Comparison of ENCODE assay signal across 8 cellular contexts in the genomic region with DNA sequence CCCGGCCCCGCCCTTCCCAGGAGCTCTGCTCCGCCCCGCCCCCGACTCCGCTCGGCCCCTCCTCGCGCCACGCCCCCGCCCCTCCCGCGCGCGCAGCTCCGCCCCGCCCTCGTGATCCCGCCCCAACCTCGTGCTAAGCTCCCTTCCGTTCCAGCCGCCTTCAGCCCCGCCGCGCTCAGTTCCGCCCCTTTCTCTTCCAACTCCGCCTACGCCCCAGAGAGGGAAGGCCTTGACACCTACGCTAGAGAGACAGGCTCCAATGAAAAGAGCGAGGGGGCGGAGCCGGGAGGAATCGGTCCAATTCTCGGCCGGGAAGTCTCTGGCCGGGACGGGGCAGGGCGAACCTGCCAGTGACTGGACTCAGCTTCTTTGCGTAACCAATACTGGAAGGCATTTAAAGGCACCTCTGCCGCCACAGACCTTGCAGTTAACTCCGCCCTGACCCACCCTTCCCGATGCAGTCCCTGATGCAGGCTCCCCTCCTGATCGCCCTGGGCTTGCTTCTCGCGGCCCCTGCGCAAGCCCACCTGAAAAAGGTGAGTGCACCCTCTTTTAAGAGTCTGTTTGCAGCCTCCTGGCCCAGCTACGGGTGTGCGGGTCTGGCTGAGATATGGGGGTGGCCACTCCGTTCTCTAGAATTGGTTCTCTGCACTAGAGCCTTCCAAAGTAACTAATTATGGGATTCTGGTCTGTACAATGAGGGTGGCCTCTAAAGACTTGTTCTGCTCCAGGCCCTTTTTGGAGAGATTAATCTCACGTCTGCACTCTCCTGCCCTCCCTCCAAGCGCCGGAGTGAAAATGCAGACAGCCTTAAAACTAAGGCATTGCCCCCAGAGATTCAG. TPM values are rescaled to one million over a fixed set of nuclear protein-coding genes. Genes with fewer than 3 reads are reported as not detected.
A peak's percentile ranks its signal among the peaks of the same experiment; 100 is the strongest.
DNase-seq lines count a peak whose midpoint lies in the region; ATAC-seq and TF ChIP-seq lines count a peak whose summit lies in the region.

A gene (plus strand): TSS at position 424 of the 842 bp plus-strand sequence. CDS start 32 bp downstream, at position 456.

- H3K4me1 ChIP-seq in H9 (ENCODE audit: insufficient read depth, low read length), result peaks cover 3% of the 10 kb centered on the region; the same call in 1 of the 2 replicates

- H2BK15ac ChIP-seq in H9 (ENCODE audit: low read depth, low read length), result no peak within 1 kb of the TSS

- no peaks in the 10 kb centered on the region for H3K27me3 Mint-ChIP-seq in H9 (ENCODE audit: low read depth)
- H3K27me3 Mint-ChIP-seq in natural killer cell treated with Interleukin-12 subunit alpha and Interleukin-12 subunit beta and Interleukin-15 and Interleukin-18, amount 100 ng/mL, for 72 hours, result no peaks in the 10 kb centered on the region

- TF ChIP-seq CTCF in H9 (conservative IDR thresholded peaks at IDR 0.05) (no peak), fibroblast of pulmonary artery (IDR thresholded peaks at IDR 0.05; ENCODE audit: low read length, missing control alignments) (no peak)

- peak within 1 kb of the TSS; percentile 83 to 84 for H3K4me3 Mint-ChIP-seq in H9
- H3K4me3 Mint-ChIP-seq in natural killer cell treated with Interleukin-12 subunit alpha and Interleukin-12 subunit beta and Interleukin-15 and Interleukin-18, amount 100 ng/mL, for 72 hours, result peak within 1 kb of the TSS; percentile 97

- no peak within 1 kb of the TSS for H2BK120ac ChIP-seq in H9 (ENCODE audit: low read depth, low read length, poor library complexity, severe bottlenecking)

- no peak within 1 kb of the TSS for H2BK20ac ChIP-seq in H9 (ENCODE audit: low read depth, low read length, poor library complexity, severe bottlenecking)

- H3K79me2 ChIP-seq in H9 (ENCODE audit: insufficient read depth, low read length), result no peaks in the 10 kb centered on the region; the same call in 1 of the 2 replicates

- H4K20me1 ChIP-seq in H9 (ENCODE audit: control insufficient read depth, insufficient read depth, insufficient read length), result no peaks in the 10 kb centered on the region

- no peaks in the 10 kb centered on the region for H3K27me3 ChIP-seq in H9 (ENCODE audit: insufficient read depth, low read length)
- no peaks in the 10 kb centered on the region for H3K27me3 ChIP-seq in MG63

- peak within 1 kb of the TSS; percentile 58 for H2AFZ ChIP-seq in H9 (ENCODE audit: low read length)

- H3K27ac Mint-ChIP-seq in H9, result peak within 1 kb of the TSS; percentile 73 to 95 (median 94)
- peak within 1 kb of the TSS; percentile 44 to 68 for H3K27ac Mint-ChIP-seq in natural killer cell treated with Interleukin-12 subunit alpha and Interleukin-12 subunit beta and Interleukin-15 and Interleukin-18, amount 100 ng/mL, for 72 hours

- H3K36me3 ChIP-seq in MG63, result no peaks in the 10 kb centered on the region

- peak within 1 kb of the TSS; percentile 74 for H3K4me3 ChIP-seq in MG63
- peak within 1 kb of the TSS; percentile 93 for H3K4me3 ChIP-seq in fibroblast of pulmonary artery (replicated peaks; ENCODE audit: low read depth, low read length)

- peak within 1 kb of the TSS; percentile 65 for H3K9ac ChIP-seq in H9 (ENCODE audit: extremely low read depth, insufficient read length, low read length)

- H4K91ac ChIP-seq in H9 (ENCODE audit: insufficient read length, low read depth, low read length), result no peak within 1 kb of the TSS

- peak within 1 kb of the TSS; percentile 82 for H3K4me2 ChIP-seq in H9 (ENCODE audit: insufficient read depth, insufficient read length, low read length)

- H4K5ac ChIP-seq in H9 (ENCODE audit: insufficient read length, low read depth, low read length), result no peak within 1 kb of the TSS

- peaks cover 37 to 38% of the 10 kb centered on the region in 2 experiments for H3K4me1 Mint-ChIP-seq in H9
- peaks cover 36 to 38% of the 10 kb centered on the region in 2 donors for H3K4me1 Mint-ChIP-seq in natural killer cell treated with Interleukin-12 subunit alpha and Interleukin-12 subunit beta and Interleukin-15 and Interleukin-18, amount 100 ng/mL, for 72 hours (ENCODE audit: low read depth in 2 of 2)

- no peak within 1 kb of the TSS for H2BK12ac ChIP-seq in H9 (ENCODE audit: insufficient read length, low read depth, low read length)

- H3K56ac ChIP-seq in H9 (ENCODE audit: insufficient read length, low read depth, low read length), result no peak within 1 kb of the TSS

- peak within 1 kb of the TSS; percentile 30 for H3K18ac ChIP-seq in H9 (ENCODE audit: insufficient read length, low read depth, low read length)

- no peak within 1 kb of the TSS for H4K8ac ChIP-seq in H9 (replicated peaks; ENCODE audit: insufficient read length, low read depth, low read length)

- no peak within 1 kb of the TSS for H2BK5ac ChIP-seq in H9 (ENCODE audit: insufficient read length, low read length)

- no peak within 1 kb of the TSS for H3T11ph ChIP-seq in H9 (ENCODE audit: low read length)

- no peaks in the 10 kb centered on the region for H3K9me3 Mint-ChIP-seq in H9
- no peaks in the 10 kb centered on the region for H3K9me3 Mint-ChIP-seq in natural killer cell treated with Interleukin-12 subunit alpha and Interleukin-12 subunit beta and Interleukin-15 and Interleukin-18, amount 100 ng/mL, for 72 hours

- H2AK5ac ChIP-seq in H9 (ENCODE audit: insufficient read length, low read length), result no peak within 1 kb of the TSS

- DNase-seq in ELR (ENCODE audit: low read depth) (peak; percentile 100), H9 (peak; percentile 100), MG63 (peak; percentile 100), SHP77 treated with DMSO at 0.1 percent for 48 hours (lab: John Stamatoyannopoulos, UW) (peak; percentile 92), fibroblast of pulmonary artery (ENCODE audit: low read depth) (peak; percentile 100)
- peak; percentile 99 for DNase-seq in activated effector memory CD4-positive, alpha-beta T cell treated with anti-CD3 and anti-CD28 coated beads, Interleukin-2, amount 50 U/mL, for 16 hours
- peak; percentile 100 for DNase-seq in natural killer cell treated with Interleukin-12 subunit alpha and Interleukin-12 subunit beta and Interleukin-15 and Interleukin-18, amount 100 ng/mL, for 72 hours (ENCODE audit: low spot score)
- peak; percentile 98 for DNase-seq in stimulated activated naive CD8-positive, alpha-beta T cell treated with anti-CD3 and anti-CD28 coated beads, Interleukin-15, Interleukin-2, amounts not matched to agents 100 U/mL and 50 U/mL, for 24 hours

- no CpG with 5 or more reads among the region's 52 CpGs for WGBS in H9 (ENCODE audit: extremely low coverage, insufficient read length, low lambda C conversion rate)

- no peak within 1 kb of the TSS for H3K4ac ChIP-seq in H9 (ENCODE audit: low read depth, low read length)

- ATAC-seq in natural killer cell treated with Interleukin-12 subunit alpha and Interleukin-12 subunit beta and Interleukin-15 and Interleukin-18, amount 100 ng/mL, for 72 hours, result peak; percentile 97
- ATAC-seq in stimulated activated naive CD8-positive, alpha-beta T cell treated with anti-CD3 and anti-CD28 coated beads, Interleukin-15, Interleukin-2, amounts not matched to agents 100 U/mL and 50 U/mL, for 24 hours, result peak; percentile 91

- H3K36me3 Mint-ChIP-seq in H9 (ENCODE audit: insufficient read depth in 1 of 3, low read depth in 3 of 3), result no peaks in the 10 kb centered on the region; a peak in 1 of 7 replicates
- H3K36me3 Mint-ChIP-seq in natural killer cell treated with Interleukin-12 subunit alpha and Interleukin-12 subunit beta and Interleukin-15 and Interleukin-18, amount 100 ng/mL, for 72 hours, result no peaks in the 10 kb centered on the region

- H3K23me2 ChIP-seq in H9 (ENCODE audit: insufficient read length, low read depth, low read length, poor library complexity, severe bottlenecking), result peaks cover 9% of the 10 kb centered on the region

- H3K27ac ChIP-seq in H9 (ENCODE audit: insufficient read length, low read depth, low read length), result no peak within 1 kb of the TSS

- H3K23ac ChIP-seq in H9 (ENCODE audit: insufficient read length, low read depth, low read length), result no peak within 1 kb of the TSS

- H3K14ac ChIP-seq in H9 (ENCODE audit: insufficient read depth, low read length), result no peak within 1 kb of the TSS

- H3K9me3 ChIP-seq in H9 (ENCODE audit: control insufficient read depth, low read depth, low read length) (no peaks in the 10 kb centered on the region), MG63 (no peaks in the 10 kb centered on the region)

- no peaks in the 10 kb centered on the region for H3K79me1 ChIP-seq in H9 (ENCODE audit: insufficient read depth, low read depth, low read length, poor library complexity, severe bottlenecking)

RNA-seq across cellular contexts. Expression of the gene that starts here (rescaled TPM):
- 25.9 and 27.8 TPM in 2 replicates for total RNA-seq in H9 (2021)
- total RNA-seq in MG63 (2014; rRNA removed; shearing (Covaris generic); ENCODE audit: low replicate concordance), result 12.9 and 15.7 TPM in 2 replicates
- total RNA-seq in natural killer cell treated with Interleukin-12 subunit alpha and Interleukin-12 subunit beta and Interleukin-15 and Interleukin-18, amount 100 ng/mL, for 72 hours, result 10 to 100 TPM; 15.4 to 15.9 TPM
